In the genomic region with DNA sequence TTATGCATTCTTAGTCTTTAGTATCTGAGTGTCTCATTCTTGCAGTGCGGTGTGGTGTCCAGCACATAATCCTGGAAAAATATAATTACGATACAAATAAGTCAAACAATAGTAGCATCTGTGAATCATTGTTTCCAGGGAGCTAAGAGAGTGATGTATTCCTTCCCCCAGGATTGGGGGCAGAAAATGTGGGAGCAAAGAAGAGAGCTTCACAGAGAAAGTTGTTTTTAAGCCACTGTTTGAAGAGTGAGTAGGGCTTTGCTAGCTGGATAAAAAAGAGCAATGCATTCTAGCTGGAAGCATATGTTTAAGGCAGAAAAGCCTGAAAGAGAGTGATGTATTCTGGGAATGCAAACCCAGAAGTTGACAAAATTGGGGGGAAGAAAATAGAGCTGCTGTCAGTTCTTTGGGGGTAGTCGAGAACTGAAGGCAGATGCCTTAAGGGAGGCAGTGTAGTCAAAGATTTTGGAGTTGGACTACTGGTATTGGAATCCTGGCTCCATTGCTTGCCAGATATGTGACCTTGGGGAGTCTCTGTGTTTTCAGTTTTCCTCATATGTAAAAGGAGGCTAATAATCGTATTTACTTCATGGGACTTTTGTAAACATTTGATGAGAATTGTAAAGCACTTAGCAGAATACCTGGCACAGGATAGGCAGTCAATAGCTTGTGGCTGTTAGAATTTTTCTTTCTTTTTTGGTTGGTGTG, we compare ENCODE assay signal across 17 cellular contexts. TPM values are rescaled to one million over a fixed set of nuclear protein-coding genes. Genes with fewer than 3 reads are reported as not detected.
DNase-seq lines count a peak whose midpoint lies in the region; ATAC-seq and TF ChIP-seq lines count a peak whose summit lies in the region.
"Had no signal": no experiment of that assay in that cellular context is flagged by ENCODE, and none has a peak within 500 bp of the region (broad histone marks: within the 10 kb centered on the region; RNA-seq: fewer than 3 reads in every experiment).

No MANE protein-coding gene starts in this region.

- no peaks in the 10 kb centered on the region for H3K4me1 ChIP-seq in cardiac muscle cell (ENCODE audit: low read depth)
- no peaks in the 10 kb centered on the region for H3K4me1 ChIP-seq in CD8-positive, alpha-beta memory T cell (ENCODE audit: insufficient read depth, low read length)

- H3K27ac ChIP-seq in cardiac muscle cell (peak overlapping the region; percentile 12), caudate nucleus (ENCODE audit: low read depth, low read length) (peak overlapping the region; percentile 18)
- no peak overlapping the region for H3K27ac ChIP-seq in CD8-positive, alpha-beta memory T cell (ENCODE audit: low read depth, low read length)

- peaks cover 42 to 74% (median 64%) of the 10 kb centered on the region in 3 donors for H3K4me1 Mint-ChIP-seq in CD8-positive, alpha-beta memory T cell

- peaks cover 3 to 28% (median 17%) of the 10 kb centered on the region in 3 donors for H3K36me3 Mint-ChIP-seq in CD8-positive, alpha-beta memory T cell

- no peak overlapping the region for H3K4me3 ChIP-seq in cardiac muscle cell
- H3K4me3 ChIP-seq in CD8-positive, alpha-beta memory T cell (ENCODE audit: low read length) = no peak overlapping the region
- H3K4me3 ChIP-seq: HAP-1 had no signal

- H3K4me3 Mint-ChIP-seq in CD8-positive, alpha-beta memory T cell = no peak overlapping the region
- H3K4me3 Mint-ChIP-seq: B cell had no signal

- CTCF ChIA-PET in CD8-positive, alpha-beta memory T cell (lab: Charles Lee) = interaction anchor here (1.5 kb wide), 1 partner anchor 10 kb away, joined by 4 read pairs; no protein-coding TSS in a partner anchor

- no peaks in the 10 kb centered on the region for H3K27me3 Mint-ChIP-seq in CD8-positive, alpha-beta memory T cell
- H3K27me3 Mint-ChIP-seq: B cell had no signal

- no peak for DNase-seq in cardiac muscle cell (ENCODE audit: low read depth in 1 of 2, low spot score in 1 of 2)
- no peak for DNase-seq in left cardiac atrium
- DNase-seq in caudate nucleus (lab: John Stamatoyannopoulos, UW) = peak in 4 of 61 donors; percentile 25 to 52 (median 28)
- peak; percentile 9 to 21 for DNase-seq in lung microvascular endothelial cell (ENCODE audit: low read depth in 2 of 2)
- DNase-seq in activated CD8-positive, alpha-beta memory T cell treated with anti-CD3 and anti-CD28 coated beads, Interleukin-2, amount 50 U/mL, for 4 hours = no peak
- no peak for DNase-seq in CD8-positive, alpha-beta memory T cell
- DNase-seq: COR-L47; DMS 273 treated with DMSO at 0.1 percent for 48 hours; DND-41; NCI-H1105; NCI-H2081; NCI-H748 treated with DMSO at 0.1 percent for 48 hours; NK-92 treated with Interleukin-12 subunit alpha and Interleukin-12 subunit beta, amount 100 ng/mL, for 24 hours; SHP77 treated with DMSO at 0.1 percent for 48 hours had no signal

- H3K9me3 ChIP-seq in cardiac muscle cell (ENCODE audit: low read depth) = no peaks in the 10 kb centered on the region
- H3K9me3 ChIP-seq in CD8-positive, alpha-beta memory T cell (ENCODE audit: low read length) = no peaks in the 10 kb centered on the region
- H3K9me3 ChIP-seq: HAP-1 had no signal

- H3K27me3 ChIP-seq in cardiac muscle cell = no peaks in the 10 kb centered on the region
- H3K27me3 ChIP-seq in CD8-positive, alpha-beta memory T cell (ENCODE audit: insufficient read depth, low read length, poor library complexity, severe bottlenecking) = no peaks in the 10 kb centered on the region

- POLR2A ChIA-PET in CD8-positive, alpha-beta memory T cell (lab: Charles Lee) = interaction anchor here (1.1 kb wide), 1 partner anchor 14 kb away, joined by 3 read pairs; a partner anchor contains a TSS

- TF ChIP-seq CTCF in cardiac muscle cell (IDR thresholded peaks at IDR 0.05; ENCODE audit: low read depth, low read length) = no peak

- H3K36me3 ChIP-seq in cardiac muscle cell = no peaks in the 10 kb centered on the region
- H3K36me3 ChIP-seq in CD8-positive, alpha-beta memory T cell (ENCODE audit: insufficient read depth, low read length) = no peaks in the 10 kb centered on the region

- no peaks in the 10 kb centered on the region for H3K9me3 Mint-ChIP-seq in CD8-positive, alpha-beta memory T cell

- intact Hi-C loops in left cardiac atrium (cut with DNase I) = no loop called here

- no peak for ATAC-seq in left cardiac atrium
- no peak for ATAC-seq in HG03045 (IDR thresholded peaks at IDR 0.05; ENCODE audit: unreplicated experiment)

- peak overlapping the region in 2 of 8 donors; percentile 0 to 1 for H3K27ac Mint-ChIP-seq in CD8-positive, alpha-beta memory T cell
- H3K27ac Mint-ChIP-seq: B cell had no signal

RNA-seq across cellular contexts. Expression of a gene that starts 14.2 kb away (rescaled TPM):
- 35.8 and 45.2 TPM in 2 replicates for total RNA-seq in cardiac muscle cell
- polyA plus RNA-seq in cardiac muscle cell = 28.4 and 35.6 TPM in 2 replicates
- total RNA-seq in left cardiac atrium = 100 to 1,000 TPM; 213 to 259 TPM
- 22.9 and 27.6 TPM in 2 replicates for total RNA-seq in lung microvascular endothelial cell
- total RNA-seq in CD8-positive, alpha-beta memory T cell = 10 to 100 TPM; 55.8 to 57.8 TPM
- polyA plus RNA-seq in CD8-positive, alpha-beta memory T cell = 26.7 TPM

Comparison
In these comparisons a context has a peak if more than half of its experiments do, and no peak if none do; other contexts are left out.
1. DNase-seq: peak in lung microvascular endothelial cell (2 of 2); none in cardiac muscle cell (0 of 2), left cardiac atrium (single experiment), activated CD8-positive, alpha-beta memory T cell treated with anti-CD3 and anti-CD28 coated beads, Interleukin-2, amount 50 U/mL, for 4 hours (single experiment) and CD8-positive, alpha-beta memory T cell (0 of 5).